14 cellular contexts compared by ENCODE assay signal in the genomic region with DNA sequence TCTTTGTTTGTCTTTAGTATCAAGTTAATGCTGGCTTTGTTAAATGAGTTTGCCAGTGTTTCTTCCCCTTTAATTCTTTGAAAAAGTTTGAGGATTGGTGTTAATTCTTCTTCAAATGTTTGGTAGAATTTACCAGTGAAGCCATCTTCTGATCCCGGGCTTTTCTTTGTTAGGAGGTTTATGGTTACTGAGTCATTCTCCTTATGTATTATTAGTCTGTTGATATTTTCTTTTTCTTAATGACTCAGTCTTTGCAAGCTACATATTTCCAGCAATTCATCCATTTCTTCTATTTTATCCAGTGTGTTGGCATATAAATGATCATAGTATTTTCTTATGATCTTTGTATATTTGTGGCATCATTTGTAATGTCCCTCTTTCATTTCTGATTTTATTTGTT.
DNase-seq lines count a peak whose midpoint lies in the region; ATAC-seq, FAIRE-seq and TF ChIP-seq lines count a peak whose summit lies in the region.
"Had no signal": no experiment of that assay in that cellular context is flagged by ENCODE, and none has a peak within 500 bp of the region (broad histone marks: within the 10 kb centered on the region; RNA-seq: fewer than 3 reads in every experiment).

No MANE protein-coding gene starts in this region.

- H2AFZ ChIP-seq in GM23338, result no peak overlapping the region

- no peak for DNase-seq in GM23338 (ENCODE audit: low spot score)
- DNase-seq in RWPE2 (ENCODE audit: low spot score), result no peak
- peak; percentile 36 for DNase-seq in epithelial cell of esophagus (ENCODE audit: low read depth)
- DNase-seq in cerebellum (ENCODE audit: low spot score), result no peak
- no peak for DNase-seq in RPMI8226
- DNase-seq in activated T-cell treated with anti-CD3 and anti-CD28 coated beads, Interleukin-2, amount 50 U/mL, for 48 hours, result no peak
- DNase-seq: 8988T; AML-193; Caco-2; CD8-positive, alpha-beta memory T cell; H7 had no signal

- no peaks in the 10 kb centered on the region for H3K27me3 Mint-ChIP-seq in GM23338 (ENCODE audit: insufficient read depth, low read depth, poor library complexity)
- H3K27me3 Mint-ChIP-seq: IgD-negative memory B cell had no signal

- H3K9me2 ChIP-seq in GM23338 (ENCODE audit: insufficient read depth), result no peaks in the 10 kb centered on the region

- H3K27ac ChIP-seq in GM23338 (ENCODE audit: low read depth) (no peak overlapping the region), RWPE2 (ENCODE audit: poor library complexity, severe bottlenecking) (no peak overlapping the region)
- H3K27ac ChIP-seq: BLaER1 had no signal

- no peaks in the 10 kb centered on the region for H3K9me3 Mint-ChIP-seq in GM23338
- H3K9me3 Mint-ChIP-seq: CD8-positive, alpha-beta memory T cell had no signal

- H3F3A ChIP-seq in GM23338 (replicated peaks; ENCODE audit: low read depth), result no peaks in the 10 kb centered on the region

- no peak for TF ChIP-seq CTCF in GM23338 (conservative IDR thresholded peaks at IDR 0.05; ENCODE audit: low read depth in 2 of 2)
- TF ChIP-seq CTCF in RWPE2 (IDR thresholded peaks at IDR 0.05; ENCODE audit: poor library complexity, severe bottlenecking), result no peak
- no peak for TF ChIP-seq CTCF in epithelial cell of esophagus (IDR thresholded peaks at IDR 0.05; ENCODE audit: insufficient read depth, low read depth, low read length, missing control alignments)

- H3K9me3 ChIP-seq in RWPE2 (ENCODE audit: severe bottlenecking), result no peaks in the 10 kb centered on the region
- H3K9me3 ChIP-seq: BLaER1, Caco-2 had no signal

- H3K4me3 ChIP-seq in GM23338 (no peak overlapping the region), RWPE2 (ENCODE audit: severe bottlenecking) (no peak overlapping the region), epithelial cell of esophagus (ENCODE audit: low read length) (no peak overlapping the region)
- H3K4me3 ChIP-seq: BLaER1 had no signal

- H3K27ac Mint-ChIP-seq in GM23338, result peak overlapping the region; percentile 54; the same call in 1 of the 2 replicates
- H3K27ac Mint-ChIP-seq: CD8-positive, alpha-beta memory T cell; IgD-negative memory B cell had no signal

- peaks cover 7% of the 10 kb centered on the region; the same call in 2 of the 3 replicates for H3K4me1 Mint-ChIP-seq in GM23338
- H3K4me1 Mint-ChIP-seq: CD8-positive, alpha-beta memory T cell; IgD-negative memory B cell had no signal

- no peak overlapping the region; the same call in 1 of the 2 replicates for H3K4me2 ChIP-seq in GM23338
- H3K4me2 ChIP-seq: BLaER1 had no signal

- no peak for ATAC-seq in GM23338
- peak; percentile 69; the same call in 2 of the 3 replicates for ATAC-seq in RWPE2 (ENCODE audit: low read depth)

- H4K20me1 ChIP-seq in GM23338 (replicated peaks; ENCODE audit: insufficient read depth), result no peaks in the 10 kb centered on the region
- H4K20me1 ChIP-seq: BLaER1 had no signal

- H3K79me2 ChIP-seq in GM23338 (replicated peaks; ENCODE audit: insufficient read depth), result no peaks in the 10 kb centered on the region

- H3K4me3 Mint-ChIP-seq in GM23338, result no peak overlapping the region
- H3K4me3 Mint-ChIP-seq: CD8-positive, alpha-beta memory T cell; IgD-negative memory B cell had no signal

- H3K27me3 ChIP-seq in GM23338 (ENCODE audit: insufficient read depth), result no peaks in the 10 kb centered on the region
- no peaks in the 10 kb centered on the region for H3K27me3 ChIP-seq in RWPE2 (ENCODE audit: insufficient read depth, poor library complexity, severe bottlenecking)
- H3K27me3 ChIP-seq: BLaER1 had no signal

- FAIRE-seq in islet of Langerhans (lab: Jason Lieb, UNC), result peak; percentile 41

- H3K4me1 ChIP-seq in GM23338 (ENCODE audit: insufficient read depth) (peaks cover 4% of the 10 kb centered on the region; the same call in 1 of the 2 replicates), RWPE2 (ENCODE audit: insufficient read depth, poor library complexity, severe bottlenecking) (peaks cover 13% of the 10 kb centered on the region)
- H3K4me1 ChIP-seq: BLaER1, Caco-2 had no signal

- H3K36me3 ChIP-seq in GM23338 (ENCODE audit: insufficient read depth), result no peaks in the 10 kb centered on the region
- H3K36me3 ChIP-seq in RWPE2 (ENCODE audit: low read depth), result no peaks in the 10 kb centered on the region
- H3K36me3 ChIP-seq: BLaER1 had no signal

- H3K36me3 Mint-ChIP-seq in GM23338 (ENCODE audit: low read depth), result no peaks in the 10 kb centered on the region
- H3K36me3 Mint-ChIP-seq: CD8-positive, alpha-beta memory T cell had no signal

TF ChIP-seq in GM23338, 12 proteins besides CTCF, POLR2A, EP300 and RAD21:
- no peak for TF ChIP-seq EZH2phosphoT487 (IDR thresholded peaks at IDR 0.05; ENCODE audit: unreplicated experiment)
- no peak for TF ChIP-seq ZNF114 (CRISPR knock-in tag; IDR thresholded peaks at IDR 0.05)
- no peak for TF ChIP-seq POLR2AphosphoS5 (IDR thresholded peaks at IDR 0.05; ENCODE audit: low read depth)
- TF ChIP-seq, protein P1, sequence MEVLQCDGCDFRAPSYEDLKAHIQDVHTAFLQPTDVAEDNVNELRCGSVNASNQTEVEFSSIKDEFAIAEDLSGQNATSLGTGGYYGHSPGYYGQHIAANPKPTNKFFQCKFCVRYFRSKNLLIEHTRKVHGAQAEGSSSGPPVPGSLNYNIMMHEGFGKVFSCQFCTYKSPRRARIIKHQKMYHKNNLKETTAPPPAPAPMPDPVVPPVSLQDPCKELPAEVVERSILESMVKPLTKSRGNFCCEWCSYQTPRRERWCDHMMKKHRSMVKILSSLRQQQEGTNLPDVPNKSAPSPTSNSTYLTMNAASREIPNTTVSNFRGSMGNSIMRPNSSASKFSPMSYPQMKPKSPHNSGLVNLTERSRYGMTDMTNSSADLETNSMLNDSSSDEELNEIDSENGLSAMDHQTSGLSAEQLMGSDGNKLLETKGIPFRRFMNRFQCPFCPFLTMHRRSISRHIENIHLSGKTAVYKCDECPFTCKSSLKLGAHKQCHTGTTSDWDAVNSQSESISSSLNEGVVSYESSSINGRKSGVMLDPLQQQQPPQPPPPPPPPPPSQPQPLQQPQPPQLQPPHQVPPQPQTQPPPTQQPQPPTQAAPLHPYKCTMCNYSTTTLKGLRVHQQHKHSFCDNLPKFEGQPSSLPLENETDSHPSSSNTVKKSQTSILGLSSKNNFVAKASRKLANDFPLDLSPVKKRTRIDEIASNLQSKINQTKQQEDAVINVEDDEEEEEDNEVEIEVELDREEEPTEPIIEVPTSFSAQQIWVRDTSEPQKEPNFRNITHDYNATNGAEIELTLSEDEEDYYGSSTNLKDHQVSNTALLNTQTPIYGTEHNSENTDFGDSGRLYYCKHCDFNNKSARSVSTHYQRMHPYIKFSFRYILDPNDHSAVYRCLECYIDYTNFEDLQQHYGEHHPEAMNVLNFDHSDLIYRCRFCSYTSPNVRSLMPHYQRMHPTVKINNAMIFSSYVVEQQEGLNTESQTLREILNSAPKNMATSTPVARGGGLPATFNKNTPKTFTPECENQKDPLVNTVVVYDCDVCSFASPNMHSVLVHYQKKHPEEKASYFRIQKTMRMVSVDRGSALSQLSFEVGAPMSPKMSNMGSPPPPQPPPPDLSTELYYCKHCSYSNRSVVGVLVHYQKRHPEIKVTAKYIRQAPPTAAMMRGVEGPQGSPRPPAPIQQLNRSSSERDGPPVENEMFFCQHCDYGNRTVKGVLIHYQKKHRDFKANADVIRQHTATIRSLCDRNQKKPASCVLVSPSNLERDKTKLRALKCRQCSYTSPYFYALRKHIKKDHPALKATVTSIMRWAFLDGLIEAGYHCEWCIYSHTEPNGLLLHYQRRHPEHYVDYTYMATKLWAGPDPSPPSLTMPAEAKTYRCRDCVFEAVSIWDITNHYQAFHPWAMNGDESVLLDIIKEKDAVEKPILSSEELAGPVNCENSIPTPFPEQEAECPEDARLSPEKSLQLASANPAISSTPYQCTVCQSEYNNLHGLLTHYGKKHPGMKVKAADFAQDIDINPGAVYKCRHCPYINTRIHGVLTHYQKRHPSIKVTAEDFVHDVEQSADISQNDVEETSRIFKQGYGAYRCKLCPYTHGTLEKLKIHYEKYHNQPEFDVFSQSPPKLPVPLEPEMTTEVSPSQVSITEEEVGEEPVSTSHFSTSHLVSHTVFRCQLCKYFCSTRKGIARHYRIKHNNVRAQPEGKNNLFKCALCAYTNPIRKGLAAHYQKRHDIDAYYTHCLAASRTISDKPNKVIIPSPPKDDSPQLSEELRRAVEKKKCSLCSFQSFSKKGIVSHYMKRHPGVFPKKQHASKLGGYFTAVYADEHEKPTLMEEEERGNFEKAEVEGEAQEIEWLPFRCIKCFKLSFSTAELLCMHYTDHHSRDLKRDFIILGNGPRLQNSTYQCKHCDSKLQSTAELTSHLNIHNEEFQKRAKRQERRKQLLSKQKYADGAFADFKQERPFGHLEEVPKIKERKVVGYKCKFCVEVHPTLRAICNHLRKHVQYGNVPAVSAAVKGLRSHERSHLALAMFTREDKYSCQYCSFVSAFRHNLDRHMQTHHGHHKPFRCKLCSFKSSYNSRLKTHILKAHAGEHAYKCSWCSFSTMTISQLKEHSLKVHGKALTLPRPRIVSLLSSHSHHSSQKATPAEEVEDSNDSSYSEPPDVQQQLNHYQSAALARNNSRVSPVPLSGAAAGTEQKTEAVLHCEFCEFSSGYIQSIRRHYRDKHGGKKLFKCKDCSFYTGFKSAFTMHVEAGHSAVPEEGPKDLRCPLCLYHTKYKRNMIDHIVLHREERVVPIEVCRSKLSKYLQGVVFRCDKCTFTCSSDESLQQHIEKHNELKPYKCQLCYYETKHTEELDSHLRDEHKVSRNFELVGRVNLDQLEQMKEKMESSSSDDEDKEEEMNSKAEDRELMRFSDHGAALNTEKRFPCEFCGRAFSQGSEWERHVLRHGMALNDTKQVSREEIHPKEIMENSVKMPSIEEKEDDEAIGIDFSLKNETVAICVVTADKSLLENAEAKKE (CRISPR knock-in tag; IDR thresholded peaks at IDR 0.05), result no peak
- TF ChIP-seq ZNF331 (CRISPR knock-in tag; IDR thresholded peaks at IDR 0.05; ENCODE audit: low read depth), result no peak
- no peak for TF ChIP-seq NANOG (IDR thresholded peaks at IDR 0.05; ENCODE audit: borderline replicate concordance)
- TF ChIP-seq JUNB (IDR thresholded peaks at IDR 0.05; ENCODE audit: unreplicated experiment), result no peak
TF ChIP-seq in GM23338: peak in this region for 0.
